1 cellular context compared by ENCODE assay signal in the genomic region with DNA sequence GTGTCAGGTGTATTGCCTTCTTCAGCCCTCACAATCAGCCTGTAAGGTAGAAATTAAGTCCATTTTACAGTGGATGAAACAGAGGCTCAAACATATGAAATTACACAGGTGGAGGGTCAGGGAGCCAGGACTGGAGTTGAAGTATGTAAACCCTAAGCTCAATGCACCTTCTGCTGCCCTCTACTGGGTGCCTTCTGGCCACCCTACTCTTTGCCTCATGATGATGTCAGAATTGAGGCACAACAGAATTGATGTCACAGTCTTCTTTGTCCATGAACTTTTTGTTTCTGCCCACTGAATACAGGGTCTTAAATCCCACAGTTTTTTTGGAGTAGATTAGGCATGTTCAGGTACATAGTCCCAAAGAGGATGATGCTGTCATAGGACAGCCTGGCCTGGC.
A peak's percentile ranks its signal among the peaks of the same experiment; 100 is the strongest.
TF ChIP-seq lines count a peak whose summit lies in the region.

No MANE protein-coding gene starts in this region.

TF ChIP-seq in K562, 482 proteins besides CTCF, POLR2A, EP300 and RAD21 (continued from another document and continues in another):
- no peak for TF ChIP-seq ZNF311 (CRISPR knock-in tag; IDR thresholded peaks at IDR 0.05)
- no peak for TF ChIP-seq ATF1 (CRISPR knock-in tag; IDR thresholded peaks at IDR 0.05)
- 0 out of 2 replicates have a peak, but pooled peaks have one; percentile 11 for TF ChIP-seq ATF1 (tag; IDR thresholded peaks at IDR 0.05)
- TF ChIP-seq, protein P1, sequence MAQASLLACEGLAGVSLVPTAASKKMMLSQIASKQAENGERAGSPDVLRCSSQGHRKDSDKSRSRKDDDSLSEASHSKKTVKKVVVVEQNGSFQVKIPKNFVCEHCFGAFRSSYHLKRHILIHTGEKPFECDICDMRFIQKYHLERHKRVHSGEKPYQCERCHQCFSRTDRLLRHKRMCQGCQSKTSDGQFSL (CRISPR knock-in tag; IDR thresholded peaks at IDR 0.05) = no peak
- TF ChIP-seq, protein P1 (tag; IDR thresholded peaks at IDR 0.05) = no peak
- TF ChIP-seq, protein P2, sequence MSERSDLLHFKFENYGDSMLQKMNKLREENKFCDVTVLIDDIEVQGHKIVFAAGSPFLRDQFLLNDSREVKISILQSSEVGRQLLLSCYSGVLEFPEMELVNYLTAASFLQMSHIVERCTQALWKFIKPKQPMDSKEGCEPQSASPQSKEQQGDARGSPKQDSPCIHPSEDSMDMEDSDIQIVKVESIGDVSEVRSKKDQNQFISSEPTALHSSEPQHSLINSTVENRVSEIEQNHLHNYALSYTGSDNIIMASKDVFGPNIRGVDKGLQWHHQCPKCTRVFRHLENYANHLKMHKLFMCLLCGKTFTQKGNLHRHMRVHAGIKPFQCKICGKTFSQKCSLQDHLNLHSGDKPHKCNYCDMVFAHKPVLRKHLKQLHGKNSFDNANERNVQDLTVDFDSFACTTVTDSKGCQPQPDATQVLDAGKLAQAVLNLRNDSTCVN (CRISPR knock-in tag; IDR thresholded peaks at IDR 0.05) = no peak
- TF ChIP-seq ZBTB17 (CRISPR knock-in tag; IDR thresholded peaks at IDR 0.05) = no peak
- TF ChIP-seq SMAD3 (CRISPR knock-in tag; conservative IDR thresholded peaks at IDR 0.05) = no peak
- no peak for TF ChIP-seq DPF2 (IDR thresholded peaks at IDR 0.05)
- no peak for TF ChIP-seq NR1H2 (CRISPR knock-in tag; IDR thresholded peaks at IDR 0.05)
- TF ChIP-seq CREB1 (IDR thresholded peaks at IDR 0.05) = peak; percentile 35; the same call in 1 of the 2 replicates
- no peak for TF ChIP-seq CREB1 (CRISPR knock-in tag; IDR thresholded peaks at IDR 0.05)
- no peak for TF ChIP-seq ELF2 (CRISPR knock-in tag; IDR thresholded peaks at IDR 0.05)
- TF ChIP-seq ZNF239 (CRISPR knock-in tag; IDR thresholded peaks at IDR 0.05) = no peak
- TF ChIP-seq, protein P3, sequence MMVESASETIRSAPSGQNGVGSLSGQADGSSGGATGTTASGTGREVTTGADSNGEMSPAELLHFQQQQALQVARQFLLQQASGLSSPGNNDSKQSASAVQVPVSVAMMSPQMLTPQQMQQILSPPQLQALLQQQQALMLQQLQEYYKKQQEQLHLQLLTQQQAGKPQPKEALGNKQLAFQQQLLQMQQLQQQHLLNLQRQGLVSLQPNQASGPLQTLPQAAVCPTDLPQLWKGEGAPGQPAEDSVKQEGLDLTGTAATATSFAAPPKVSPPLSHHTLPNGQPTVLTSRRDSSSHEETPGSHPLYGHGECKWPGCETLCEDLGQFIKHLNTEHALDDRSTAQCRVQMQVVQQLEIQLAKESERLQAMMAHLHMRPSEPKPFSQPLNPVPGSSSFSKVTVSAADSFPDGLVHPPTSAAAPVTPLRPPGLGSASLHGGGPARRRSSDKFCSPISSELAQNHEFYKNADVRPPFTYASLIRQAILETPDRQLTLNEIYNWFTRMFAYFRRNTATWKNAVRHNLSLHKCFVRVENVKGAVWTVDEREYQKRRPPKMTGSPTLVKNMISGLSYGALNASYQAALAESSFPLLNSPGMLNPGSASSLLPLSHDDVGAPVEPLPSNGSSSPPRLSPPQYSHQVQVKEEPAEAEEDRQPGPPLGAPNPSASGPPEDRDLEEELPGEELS (CRISPR knock-in tag; IDR thresholded peaks at IDR 0.05; ENCODE audit: borderline replicate concordance) = no peak
- TF ChIP-seq, protein P4, sequence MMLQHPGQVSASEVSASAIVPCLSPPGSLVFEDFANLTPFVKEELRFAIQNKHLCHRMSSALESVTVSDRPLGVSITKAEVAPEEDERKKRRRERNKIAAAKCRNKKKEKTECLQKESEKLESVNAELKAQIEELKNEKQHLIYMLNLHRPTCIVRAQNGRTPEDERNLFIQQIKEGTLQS (IDR thresholded peaks at IDR 0.05) = 0 out of 2 replicates have a peak, but pooled peaks have one; percentile 12
- TF ChIP-seq, protein P4 (CRISPR knock-in tag; conservative IDR thresholded peaks at IDR 0.05) = no peak
- TF ChIP-seq, protein P5, sequence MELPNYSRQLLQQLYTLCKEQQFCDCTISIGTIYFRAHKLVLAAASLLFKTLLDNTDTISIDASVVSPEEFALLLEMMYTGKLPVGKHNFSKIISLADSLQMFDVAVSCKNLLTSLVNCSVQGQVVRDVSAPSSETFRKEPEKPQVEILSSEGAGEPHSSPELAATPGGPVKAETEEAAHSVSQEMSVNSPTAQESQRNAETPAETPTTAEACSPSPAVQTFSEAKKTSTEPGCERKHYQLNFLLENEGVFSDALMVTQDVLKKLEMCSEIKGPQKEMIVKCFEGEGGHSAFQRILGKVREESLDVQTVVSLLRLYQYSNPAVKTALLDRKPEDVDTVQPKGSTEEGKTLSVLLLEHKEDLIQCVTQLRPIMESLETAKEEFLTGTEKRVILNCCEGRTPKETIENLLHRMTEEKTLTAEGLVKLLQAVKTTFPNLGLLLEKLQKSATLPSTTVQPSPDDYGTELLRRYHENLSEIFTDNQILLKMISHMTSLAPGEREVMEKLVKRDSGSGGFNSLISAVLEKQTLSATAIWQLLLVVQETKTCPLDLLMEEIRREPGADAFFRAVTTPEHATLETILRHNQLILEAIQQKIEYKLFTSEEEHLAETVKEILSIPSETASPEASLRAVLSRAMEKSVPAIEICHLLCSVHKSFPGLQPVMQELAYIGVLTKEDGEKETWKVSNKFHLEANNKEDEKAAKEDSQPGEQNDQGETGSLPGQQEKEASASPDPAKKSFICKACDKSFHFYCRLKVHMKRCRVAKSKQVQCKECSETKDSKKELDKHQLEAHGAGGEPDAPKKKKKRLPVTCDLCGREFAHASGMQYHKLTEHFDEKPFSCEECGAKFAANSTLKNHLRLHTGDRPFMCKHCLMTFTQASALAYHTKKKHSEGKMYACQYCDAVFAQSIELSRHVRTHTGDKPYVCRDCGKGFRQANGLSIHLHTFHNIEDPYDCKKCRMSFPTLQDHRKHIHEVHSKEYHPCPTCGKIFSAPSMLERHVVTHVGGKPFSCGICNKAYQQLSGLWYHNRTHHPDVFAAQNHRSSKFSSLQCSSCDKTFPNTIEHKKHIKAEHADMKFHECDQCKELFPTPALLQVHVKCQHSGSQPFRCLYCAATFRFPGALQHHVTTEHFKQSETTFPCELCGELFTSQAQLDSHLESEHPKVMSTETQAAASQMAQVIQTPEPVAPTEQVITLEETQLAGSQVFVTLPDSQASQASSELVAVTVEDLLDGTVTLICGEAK (IDR thresholded peaks at IDR 0.05) = no peak
- TF ChIP-seq, protein P5 (CRISPR knock-in tag; IDR thresholded peaks at IDR 0.05) = no peak
- no peak for TF ChIP-seq HNRNPUL1 (IDR thresholded peaks at IDR 0.05; ENCODE audit: low read length)
- no peak for TF ChIP-seq SMAD4 (CRISPR knock-in tag; conservative IDR thresholded peaks at IDR 0.05)
- TF ChIP-seq, protein P6, sequence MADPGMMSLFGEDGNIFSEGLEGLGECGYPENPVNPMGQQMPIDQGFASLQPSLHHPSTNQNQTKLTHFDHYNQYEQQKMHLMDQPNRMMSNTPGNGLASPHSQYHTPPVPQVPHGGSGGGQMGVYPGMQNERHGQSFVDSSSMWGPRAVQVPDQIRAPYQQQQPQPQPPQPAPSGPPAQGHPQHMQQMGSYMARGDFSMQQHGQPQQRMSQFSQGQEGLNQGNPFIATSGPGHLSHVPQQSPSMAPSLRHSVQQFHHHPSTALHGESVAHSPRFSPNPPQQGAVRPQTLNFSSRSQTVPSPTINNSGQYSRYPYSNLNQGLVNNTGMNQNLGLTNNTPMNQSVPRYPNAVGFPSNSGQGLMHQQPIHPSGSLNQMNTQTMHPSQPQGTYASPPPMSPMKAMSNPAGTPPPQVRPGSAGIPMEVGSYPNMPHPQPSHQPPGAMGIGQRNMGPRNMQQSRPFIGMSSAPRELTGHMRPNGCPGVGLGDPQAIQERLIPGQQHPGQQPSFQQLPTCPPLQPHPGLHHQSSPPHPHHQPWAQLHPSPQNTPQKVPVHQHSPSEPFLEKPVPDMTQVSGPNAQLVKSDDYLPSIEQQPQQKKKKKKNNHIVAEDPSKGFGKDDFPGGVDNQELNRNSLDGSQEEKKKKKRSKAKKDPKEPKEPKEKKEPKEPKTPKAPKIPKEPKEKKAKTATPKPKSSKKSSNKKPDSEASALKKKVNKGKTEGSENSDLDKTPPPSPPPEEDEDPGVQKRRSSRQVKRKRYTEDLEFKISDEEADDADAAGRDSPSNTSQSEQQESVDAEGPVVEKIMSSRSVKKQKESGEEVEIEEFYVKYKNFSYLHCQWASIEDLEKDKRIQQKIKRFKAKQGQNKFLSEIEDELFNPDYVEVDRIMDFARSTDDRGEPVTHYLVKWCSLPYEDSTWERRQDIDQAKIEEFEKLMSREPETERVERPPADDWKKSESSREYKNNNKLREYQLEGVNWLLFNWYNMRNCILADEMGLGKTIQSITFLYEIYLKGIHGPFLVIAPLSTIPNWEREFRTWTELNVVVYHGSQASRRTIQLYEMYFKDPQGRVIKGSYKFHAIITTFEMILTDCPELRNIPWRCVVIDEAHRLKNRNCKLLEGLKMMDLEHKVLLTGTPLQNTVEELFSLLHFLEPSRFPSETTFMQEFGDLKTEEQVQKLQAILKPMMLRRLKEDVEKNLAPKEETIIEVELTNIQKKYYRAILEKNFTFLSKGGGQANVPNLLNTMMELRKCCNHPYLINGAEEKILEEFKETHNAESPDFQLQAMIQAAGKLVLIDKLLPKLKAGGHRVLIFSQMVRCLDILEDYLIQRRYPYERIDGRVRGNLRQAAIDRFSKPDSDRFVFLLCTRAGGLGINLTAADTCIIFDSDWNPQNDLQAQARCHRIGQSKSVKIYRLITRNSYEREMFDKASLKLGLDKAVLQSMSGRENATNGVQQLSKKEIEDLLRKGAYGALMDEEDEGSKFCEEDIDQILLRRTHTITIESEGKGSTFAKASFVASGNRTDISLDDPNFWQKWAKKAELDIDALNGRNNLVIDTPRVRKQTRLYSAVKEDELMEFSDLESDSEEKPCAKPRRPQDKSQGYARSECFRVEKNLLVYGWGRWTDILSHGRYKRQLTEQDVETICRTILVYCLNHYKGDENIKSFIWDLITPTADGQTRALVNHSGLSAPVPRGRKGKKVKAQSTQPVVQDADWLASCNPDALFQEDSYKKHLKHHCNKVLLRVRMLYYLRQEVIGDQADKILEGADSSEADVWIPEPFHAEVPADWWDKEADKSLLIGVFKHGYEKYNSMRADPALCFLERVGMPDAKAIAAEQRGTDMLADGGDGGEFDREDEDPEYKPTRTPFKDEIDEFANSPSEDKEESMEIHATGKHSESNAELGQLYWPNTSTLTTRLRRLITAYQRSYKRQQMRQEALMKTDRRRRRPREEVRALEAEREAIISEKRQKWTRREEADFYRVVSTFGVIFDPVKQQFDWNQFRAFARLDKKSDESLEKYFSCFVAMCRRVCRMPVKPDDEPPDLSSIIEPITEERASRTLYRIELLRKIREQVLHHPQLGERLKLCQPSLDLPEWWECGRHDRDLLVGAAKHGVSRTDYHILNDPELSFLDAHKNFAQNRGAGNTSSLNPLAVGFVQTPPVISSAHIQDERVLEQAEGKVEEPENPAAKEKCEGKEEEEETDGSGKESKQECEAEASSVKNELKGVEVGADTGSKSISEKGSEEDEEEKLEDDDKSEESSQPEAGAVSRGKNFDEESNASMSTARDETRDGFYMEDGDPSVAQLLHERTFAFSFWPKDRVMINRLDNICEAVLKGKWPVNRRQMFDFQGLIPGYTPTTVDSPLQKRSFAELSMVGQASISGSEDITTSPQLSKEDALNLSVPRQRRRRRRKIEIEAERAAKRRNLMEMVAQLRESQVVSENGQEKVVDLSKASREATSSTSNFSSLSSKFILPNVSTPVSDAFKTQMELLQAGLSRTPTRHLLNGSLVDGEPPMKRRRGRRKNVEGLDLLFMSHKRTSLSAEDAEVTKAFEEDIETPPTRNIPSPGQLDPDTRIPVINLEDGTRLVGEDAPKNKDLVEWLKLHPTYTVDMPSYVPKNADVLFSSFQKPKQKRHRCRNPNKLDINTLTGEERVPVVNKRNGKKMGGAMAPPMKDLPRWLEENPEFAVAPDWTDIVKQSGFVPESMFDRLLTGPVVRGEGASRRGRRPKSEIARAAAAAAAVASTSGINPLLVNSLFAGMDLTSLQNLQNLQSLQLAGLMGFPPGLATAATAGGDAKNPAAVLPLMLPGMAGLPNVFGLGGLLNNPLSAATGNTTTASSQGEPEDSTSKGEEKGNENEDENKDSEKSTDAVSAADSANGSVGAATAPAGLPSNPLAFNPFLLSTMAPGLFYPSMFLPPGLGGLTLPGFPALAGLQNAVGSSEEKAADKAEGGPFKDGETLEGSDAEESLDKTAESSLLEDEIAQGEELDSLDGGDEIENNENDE (IDR thresholded peaks at IDR 0.05; ENCODE audit: low read depth, low read length) = no peak
- TF ChIP-seq, protein P7, sequence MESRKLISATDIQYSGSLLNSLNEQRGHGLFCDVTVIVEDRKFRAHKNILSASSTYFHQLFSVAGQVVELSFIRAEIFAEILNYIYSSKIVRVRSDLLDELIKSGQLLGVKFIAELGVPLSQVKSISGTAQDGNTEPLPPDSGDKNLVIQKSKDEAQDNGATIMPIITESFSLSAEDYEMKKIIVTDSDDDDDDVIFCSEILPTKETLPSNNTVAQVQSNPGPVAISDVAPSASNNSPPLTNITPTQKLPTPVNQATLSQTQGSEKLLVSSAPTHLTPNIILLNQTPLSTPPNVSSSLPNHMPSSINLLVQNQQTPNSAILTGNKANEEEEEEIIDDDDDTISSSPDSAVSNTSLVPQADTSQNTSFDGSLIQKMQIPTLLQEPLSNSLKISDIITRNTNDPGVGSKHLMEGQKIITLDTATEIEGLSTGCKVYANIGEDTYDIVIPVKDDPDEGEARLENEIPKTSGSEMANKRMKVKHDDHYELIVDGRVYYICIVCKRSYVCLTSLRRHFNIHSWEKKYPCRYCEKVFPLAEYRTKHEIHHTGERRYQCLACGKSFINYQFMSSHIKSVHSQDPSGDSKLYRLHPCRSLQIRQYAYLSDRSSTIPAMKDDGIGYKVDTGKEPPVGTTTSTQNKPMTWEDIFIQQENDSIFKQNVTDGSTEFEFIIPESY (CRISPR knock-in tag; IDR thresholded peaks at IDR 0.05) = no peak
